In the genomic region with DNA sequence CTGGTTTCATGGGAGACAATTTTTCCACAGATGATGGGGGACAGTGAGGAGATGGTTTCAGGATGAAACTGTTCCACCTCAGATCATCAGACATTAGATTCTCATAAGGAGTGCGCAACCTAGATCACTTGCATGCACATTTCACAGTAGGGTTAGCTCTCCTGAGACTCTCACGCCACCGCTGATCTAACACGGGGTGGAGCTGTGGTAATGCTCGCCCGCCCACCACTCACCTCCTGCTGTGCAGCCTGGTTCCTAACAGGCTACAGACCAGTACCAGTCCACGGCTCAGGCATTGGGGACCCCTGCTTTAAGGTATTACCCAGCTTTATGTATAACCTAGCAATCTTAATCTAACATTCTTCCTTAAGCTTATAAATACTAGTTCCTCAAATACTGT, we compare ENCODE assay signal across 19 cellular contexts. TPM values are rescaled to one million over a fixed set of nuclear protein-coding genes. Genes with fewer than 3 reads are reported as not detected.
DNase-seq lines count a peak whose midpoint lies in the region; ATAC-seq lines count a peak whose summit lies in the region.
"Had no signal": no experiment of that assay in that cellular context is flagged by ENCODE, and none has a peak within 500 bp of the region (broad histone marks: within the 10 kb centered on the region; RNA-seq: fewer than 3 reads in every experiment).

No MANE protein-coding gene starts in this region.

- H3K9me3 Mint-ChIP-seq in activated T-cell treated with anti-CD3 and anti-CD28 coated beads, Interleukin-2, amount 50 U/mL, for 24 hours = no peaks in the 10 kb centered on the region
- H3K9me3 Mint-ChIP-seq in activated CD8-positive, alpha-beta memory T cell treated with anti-CD3 and anti-CD28 coated beads, Interleukin-2, amount 10 ng/mL, durations not matched to agents 7 days and 5 days (ENCODE audit: low read depth) = no peaks in the 10 kb centered on the region
- H3K9me3 Mint-ChIP-seq: activated T-helper 2 cell treated with anti-CD3 and anti-CD28 coated beads, Interferon-gamma antibody, Interleukin-2, Interleukin-4, amounts not matched to agents 10 μg/mL and 5 μg/mL and 100 μg/mL, durations not matched to agents 14 hours and 24 hours and 36 hours; neural crest cell; T-helper 1 cell treated with Interleukin-12 subunit alpha and Interleukin-12 subunit beta and Interleukin-4 antibody, amounts not matched to agents 30 μg/mL and 1 μg/mL, for 36 hours had no signal

- H3K4me1 Mint-ChIP-seq in activated T-cell treated with anti-CD3 and anti-CD28 coated beads, Interleukin-2, amount 50 U/mL, for 24 hours (ENCODE audit: low read depth) = peaks cover 52% of the 10 kb centered on the region
- peaks cover 13% of the 10 kb centered on the region for H3K4me1 Mint-ChIP-seq in activated CD8-positive, alpha-beta memory T cell treated with anti-CD3 and anti-CD28 coated beads, Interleukin-2, amount 10 ng/mL, durations not matched to agents 7 days and 5 days
- H3K4me1 Mint-ChIP-seq: neural crest cell had no signal

- H3K27ac Mint-ChIP-seq in activated T-cell treated with anti-CD3 and anti-CD28 coated beads, Interleukin-2, amount 50 U/mL, for 24 hours = no peak overlapping the region
- no peak overlapping the region for H3K27ac Mint-ChIP-seq in activated CD8-positive, alpha-beta memory T cell treated with anti-CD3 and anti-CD28 coated beads, Interleukin-2, amount 10 ng/mL, durations not matched to agents 7 days and 5 days
- H3K27ac Mint-ChIP-seq: activated T-helper 2 cell treated with anti-CD3 and anti-CD28 coated beads, Interferon-gamma antibody, Interleukin-2, Interleukin-4, amounts not matched to agents 10 μg/mL and 5 μg/mL and 100 μg/mL, durations not matched to agents 14 hours and 24 hours and 36 hours; T-helper 1 cell treated with Interleukin-12 subunit alpha and Interleukin-12 subunit beta and Interleukin-4 antibody, amounts not matched to agents 30 μg/mL and 1 μg/mL, for 36 hours had no signal

- H3K36me3 Mint-ChIP-seq in activated T-cell treated with anti-CD3 and anti-CD28 coated beads, Interleukin-2, amount 50 U/mL, for 24 hours (ENCODE audit: low read depth) = peaks cover 8% of the 10 kb centered on the region
- H3K36me3 Mint-ChIP-seq in activated CD8-positive, alpha-beta memory T cell treated with anti-CD3 and anti-CD28 coated beads, Interleukin-2, amount 10 ng/mL, durations not matched to agents 7 days and 5 days = peaks cover 5% of the 10 kb centered on the region

- peak; percentile 74 for ATAC-seq in GM18511 (IDR thresholded peaks at IDR 0.05; ENCODE audit: unreplicated experiment)
- peak; percentile 55 for ATAC-seq in activated CD8-positive, alpha-beta memory T cell treated with anti-CD3 and anti-CD28 coated beads, Interleukin-2, amount 10 ng/mL, durations not matched to agents 7 days and 5 days
- no peak for ATAC-seq in GM21390 (IDR thresholded peaks at IDR 0.05; ENCODE audit: unreplicated experiment)
- ATAC-seq: foreskin keratinocyte, Panc1 had no signal

- H3K27me3 Mint-ChIP-seq in activated T-cell treated with anti-CD3 and anti-CD28 coated beads, Interleukin-2, amount 50 U/mL, for 24 hours = no peaks in the 10 kb centered on the region
- no peaks in the 10 kb centered on the region for H3K27me3 Mint-ChIP-seq in activated CD8-positive, alpha-beta memory T cell treated with anti-CD3 and anti-CD28 coated beads, Interleukin-2, amount 10 ng/mL, durations not matched to agents 7 days and 5 days

- DNase-seq in activated T-cell treated with anti-CD3 and anti-CD28 coated beads, Interleukin-2, amount 50 U/mL, for 24 hours = peak; percentile 53
- DNase-seq in activated T-cell treated with anti-CD3 and anti-CD28 coated beads for 4 hours = no peak
- DNase-seq in activated CD8-positive, alpha-beta memory T cell treated with anti-CD3 and anti-CD28 coated beads, Interleukin-2, amount 10 ng/mL, durations not matched to agents 7 days and 5 days = peak; percentile 50
- peak; percentile 33 for DNase-seq in stimulated activated CD8-positive, alpha-beta memory T cell treated with anti-CD3 and anti-CD28 coated beads, Interleukin-4, amount 100 ng/mL, for 24 hours (ENCODE audit: low read depth)
- DNase-seq in stimulated activated naive CD4-positive, alpha-beta T cell (lab: John Stamatoyannopoulos, UW) = no peak
- DNase-seq in NCI-H1105 (lab: John Stamatoyannopoulos, UW) = no peak
- DNase-seq: DMS 273 treated with DMSO at 0.1 percent for 48 hours, erythroblast, foreskin keratinocyte, hippocampal formation, IMR-90, NCI-H1694, NCI-H774 had no signal

- H3K4me3 Mint-ChIP-seq in activated T-cell treated with anti-CD3 and anti-CD28 coated beads, Interleukin-2, amount 50 U/mL, for 24 hours = no peak overlapping the region
- H3K4me3 Mint-ChIP-seq in activated CD8-positive, alpha-beta memory T cell treated with anti-CD3 and anti-CD28 coated beads, Interleukin-2, amount 10 ng/mL, durations not matched to agents 7 days and 5 days = no peak overlapping the region
- H3K4me3 Mint-ChIP-seq: neural crest cell; T-helper 1 cell treated with Interleukin-12 subunit alpha and Interleukin-12 subunit beta and Interleukin-4 antibody, amounts not matched to agents 30 μg/mL and 1 μg/mL, for 36 hours had no signal

- CTCF ChIA-PET in activated CD8-positive, alpha-beta memory T cell treated with anti-CD3 and anti-CD28 coated beads, Interleukin-2, amount 10 ng/mL, durations not matched to agents 7 days and 5 days (lab: Charles Lee) = interaction anchor here (0.7 to 1.3 kb wide), 2 partner anchors 15 to 335 kb away, joined by 3 read pairs; no protein-coding TSS in a partner anchor

RNA-seq across cellular contexts. Expression of a gene that starts 35.6 kb away (rescaled TPM):
- 10 to 100 TPM; 16.2 to 34.3 TPM for total RNA-seq in activated CD8-positive, alpha-beta memory T cell treated with anti-CD3 and anti-CD28 coated beads, Interleukin-2, amount 10 ng/mL, durations not matched to agents 7 days and 5 days

Comparison
In these comparisons a context has a peak if more than half of its experiments do, and no peak if none do; other contexts are left out.
1. DNase-seq: peak in activated T-cell treated with anti-CD3 and anti-CD28 coated beads, Interleukin-2, amount 50 U/mL, for 24 hours (single experiment), activated CD8-positive, alpha-beta memory T cell treated with anti-CD3 and anti-CD28 coated beads, Interleukin-2, amount 10 ng/mL, durations not matched to agents 7 days and 5 days (single experiment) and stimulated activated CD8-positive, alpha-beta memory T cell treated with anti-CD3 and anti-CD28 coated beads, Interleukin-4, amount 100 ng/mL, for 24 hours (single experiment); none in activated T-cell treated with anti-CD3 and anti-CD28 coated beads for 4 hours (single experiment), stimulated activated naive CD4-positive, alpha-beta T cell (0 of 6) and NCI-H1105 (single experiment).